In the genomic region with DNA sequence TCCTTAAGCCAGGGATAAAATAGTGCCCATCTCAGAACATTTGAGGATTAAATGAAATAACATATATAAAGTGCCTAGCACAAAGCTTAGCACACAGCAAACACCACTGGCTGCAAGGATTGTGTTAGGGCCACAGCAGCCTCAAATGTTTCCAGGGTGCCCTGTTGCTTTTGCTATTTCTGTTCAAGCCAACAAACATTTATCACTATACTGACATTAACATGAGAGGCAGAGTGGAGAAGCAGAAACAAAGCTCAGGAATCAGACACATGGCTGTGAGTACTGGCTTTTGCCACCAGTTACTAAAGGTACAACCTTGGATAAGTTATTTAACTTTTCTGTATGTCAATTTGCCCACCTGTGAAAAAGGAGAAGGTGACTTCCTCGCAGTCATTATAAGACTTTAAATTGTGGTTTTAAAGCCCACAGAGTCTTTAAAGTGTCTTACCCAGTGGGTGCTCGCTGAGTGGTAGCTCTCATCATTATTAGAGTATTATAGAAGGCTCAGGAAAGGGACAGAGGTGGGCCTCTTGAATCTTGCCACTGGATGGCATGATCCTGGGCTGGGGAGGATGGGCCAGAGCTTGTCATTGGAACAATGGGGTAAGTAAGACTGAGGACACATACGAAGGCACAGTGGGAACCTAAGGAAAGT, we compare ENCODE assay signal across 22 cellular contexts.
DNase-seq lines count a peak whose midpoint lies in the region; ATAC-seq, FAIRE-seq and TF ChIP-seq lines count a peak whose summit lies in the region.
"Had no signal": no experiment of that assay in that cellular context is flagged by ENCODE, and none has a peak within 500 bp of the region (broad histone marks: within the 10 kb centered on the region; RNA-seq: fewer than 3 reads in every experiment).

No MANE protein-coding gene starts in this region.

- TF ChIP-seq EP300 in GM12878 (IDR thresholded peaks at IDR 0.05; ENCODE audit: borderline replicate concordance in 1 of 2, control insufficient read depth in 1 of 2, low read depth in 2 of 2, low read length in 2 of 2): no peak
- TF ChIP-seq EP300 in gastroesophageal sphincter (IDR thresholded peaks at IDR 0.05): no peak

- SMC1A ChIA-PET in GM12878 (lab: Charles Lee; ENCODE audit: uncharacterized antibody, unreplicated experiment): interaction anchor here (0.7 to 2.8 kb wide), 16 partner anchors 10 to 93 kb away, joined by 3 to 21 read pairs (median 3); no protein-coding TSS in a partner anchor

- CTCF ChIA-PET in GM12878 (lab: Yijun Ruan, JAX): interaction anchor here (1.3 to 1.5 kb wide), 5 partner anchors 11 to 97 kb away, joined by 3 to 6 read pairs (median 4); no protein-coding TSS in a partner anchor
- CTCF ChIA-PET in activated naive CD4-positive, alpha-beta T cell treated with anti-CD3 and anti-CD28 coated beads, Interleukin-2, amount 10 ng/mL, durations not matched to agents 7 days and 5 days (lab: Charles Lee): interaction anchor here (1.3 kb wide), 1 partner anchor 10 kb away, joined by 3 read pairs; no protein-coding TSS in a partner anchor

- no peaks in the 10 kb centered on the region for H3K36me3 Mint-ChIP-seq in activated naive CD4-positive, alpha-beta T cell treated with anti-CD3 and anti-CD28 coated beads, Interleukin-2, amount 10 ng/mL, durations not matched to agents 7 days and 5 days
- no peaks in the 10 kb centered on the region for H3K36me3 Mint-ChIP-seq in natural killer cell treated with Interleukin-12 subunit alpha and Interleukin-12 subunit beta and Interleukin-15 and Interleukin-18, amount 100 ng/mL, for 72 hours
- H3K36me3 Mint-ChIP-seq: CD4-positive, CD25-positive, alpha-beta regulatory T cell had no signal

- H3K27me3 ChIP-seq in GM12878 (replicated peaks in 1 of 2; ENCODE audit: control insufficient read depth in 2 of 2, insufficient read depth in 2 of 2, low read length in 1 of 2) (no peaks in the 10 kb centered on the region), gastroesophageal sphincter (no peaks in the 10 kb centered on the region)
- H3K27me3 ChIP-seq: MG63 had no signal

- no peaks in the 10 kb centered on the region for H3K27me3 Mint-ChIP-seq in stimulated activated naive CD8-positive, alpha-beta T cell treated with anti-CD3 and anti-CD28 coated beads, Interleukin-15, amount 100 ng/mL, for 72 hours
- no peaks in the 10 kb centered on the region for H3K27me3 Mint-ChIP-seq in activated naive CD4-positive, alpha-beta T cell treated with anti-CD3 and anti-CD28 coated beads, Interleukin-2, amount 10 ng/mL, durations not matched to agents 7 days and 5 days
- H3K27me3 Mint-ChIP-seq in natural killer cell treated with Interleukin-12 subunit alpha and Interleukin-12 subunit beta and Interleukin-15 and Interleukin-18, amount 100 ng/mL, for 72 hours: no peaks in the 10 kb centered on the region
- H3K27me3 Mint-ChIP-seq: CD4-positive, CD25-positive, alpha-beta regulatory T cell had no signal

- no peaks in the 10 kb centered on the region for H3K4me1 ChIP-seq in GM12878 (ENCODE audit: control insufficient read depth, insufficient read depth, low read length)
- H3K4me1 ChIP-seq in gastroesophageal sphincter: no peaks in the 10 kb centered on the region

- no peaks in the 10 kb centered on the region for H3K79me2 ChIP-seq in GM12878 (ENCODE audit: control insufficient read depth, insufficient read depth, low read length)

- no peaks in the 10 kb centered on the region for H4K20me1 ChIP-seq in GM12878 (ENCODE audit: control insufficient read depth, insufficient read depth)

- no peak overlapping the region for H3K4me3 Mint-ChIP-seq in stimulated activated naive CD8-positive, alpha-beta T cell treated with anti-CD3 and anti-CD28 coated beads, Interleukin-15, amount 100 ng/mL, for 72 hours
- H3K4me3 Mint-ChIP-seq in activated naive CD4-positive, alpha-beta T cell treated with anti-CD3 and anti-CD28 coated beads, Interleukin-2, amount 10 ng/mL, durations not matched to agents 7 days and 5 days: no peak overlapping the region
- H3K4me3 Mint-ChIP-seq in natural killer cell treated with Interleukin-12 subunit alpha and Interleukin-12 subunit beta and Interleukin-15 and Interleukin-18, amount 100 ng/mL, for 72 hours: no peak overlapping the region
- H3K4me3 Mint-ChIP-seq: CD4-positive, CD25-positive, alpha-beta regulatory T cell had no signal

- ATAC-seq in stimulated activated naive CD8-positive, alpha-beta T cell treated with anti-CD3 and anti-CD28 coated beads, Interleukin-15, amount 100 ng/mL, for 72 hours: peak; percentile 75
- ATAC-seq in stimulated activated naive CD8-positive, alpha-beta T cell treated with anti-CD3 and anti-CD28 coated beads, Interleukin-15, Interleukin-2, amounts not matched to agents 100 U/mL and 50 U/mL, for 24 hours: no peak
- peak; percentile 82 for ATAC-seq in HG02610 (IDR thresholded peaks at IDR 0.05; ENCODE audit: unreplicated experiment)
- peak; percentile 86 for ATAC-seq in GM12878
- ATAC-seq in natural killer cell treated with Interleukin-12 subunit alpha and Interleukin-12 subunit beta and Interleukin-15 and Interleukin-18, amount 100 ng/mL, for 72 hours: no peak
- no peak for ATAC-seq in gastroesophageal sphincter
- ATAC-seq: HCT116, HepG2, K562 had no signal

- no peak overlapping the region for H3K4me3 ChIP-seq in GM12878
- H3K4me3 ChIP-seq in gastroesophageal sphincter: no peak overlapping the region
- H3K4me3 ChIP-seq: K562, MG63 had no signal

- RAD21 ChIA-PET in GM12878 (lab: Charles Lee; ENCODE audit: unreplicated experiment): interaction anchor here (0.7 to 1.5 kb wide), 8 partner anchors 10 to 95 kb away, joined by 3 to 6 read pairs (median 4); no protein-coding TSS in a partner anchor

- no peak overlapping the region for H3K4me2 ChIP-seq in GM12878 (ENCODE audit: control insufficient read depth, insufficient read depth)

- no peak overlapping the region for H3K27ac Mint-ChIP-seq in stimulated activated naive CD8-positive, alpha-beta T cell treated with anti-CD3 and anti-CD28 coated beads, Interleukin-15, amount 100 ng/mL, for 72 hours
- H3K27ac Mint-ChIP-seq in activated naive CD4-positive, alpha-beta T cell treated with anti-CD3 and anti-CD28 coated beads, Interleukin-2, amount 10 ng/mL, durations not matched to agents 7 days and 5 days: no peak overlapping the region
- no peak overlapping the region for H3K27ac Mint-ChIP-seq in natural killer cell treated with Interleukin-12 subunit alpha and Interleukin-12 subunit beta and Interleukin-15 and Interleukin-18, amount 100 ng/mL, for 72 hours

- TF ChIP-seq CTCF in GM12878 (IDR thresholded peaks at IDR 0.05 in 2 of 3, conservative IDR thresholded peaks at IDR 0.05 in 1 of 3; ENCODE audit: control insufficient read depth in 2 of 3, extremely low read depth in 1 of 3, insufficient read depth in 1 of 3, low read depth in 3 of 3, low read length in 3 of 3): no peak
- TF ChIP-seq CTCF in gastroesophageal sphincter (IDR thresholded peaks at IDR 0.05): no peak

- H3K36me3 ChIP-seq in GM12878 (ENCODE audit: control insufficient read depth in 2 of 2, insufficient read depth in 2 of 2, low read length in 1 of 2): no peaks in the 10 kb centered on the region
- H3K36me3 ChIP-seq in gastroesophageal sphincter: no peaks in the 10 kb centered on the region
- H3K36me3 ChIP-seq: MG63 had no signal

- H3K27ac ChIP-seq in GM12878 (ENCODE audit: control insufficient read depth, insufficient read depth): no peak overlapping the region
- H3K27ac ChIP-seq in gastroesophageal sphincter: no peak overlapping the region
- H3K27ac ChIP-seq: HL-60 had no signal

- no peak for FAIRE-seq in GM12878 (lab: Jason Lieb, UNC)
- FAIRE-seq: HepG2, K562, RCC 7860 had no signal

- no TSS peak for BruUV-seq in GM12878 (replicated peaks; lab: Mats Ljungman, UMichigan)

- H3K4me1 Mint-ChIP-seq in stimulated activated naive CD8-positive, alpha-beta T cell treated with anti-CD3 and anti-CD28 coated beads, Interleukin-15, amount 100 ng/mL, for 72 hours: peaks cover 6% of the 10 kb centered on the region
- no peaks in the 10 kb centered on the region for H3K4me1 Mint-ChIP-seq in activated naive CD4-positive, alpha-beta T cell treated with anti-CD3 and anti-CD28 coated beads, Interleukin-2, amount 10 ng/mL, durations not matched to agents 7 days and 5 days
- peaks cover 0 to 10% of the 10 kb centered on the region in 2 donors for H3K4me1 Mint-ChIP-seq in natural killer cell treated with Interleukin-12 subunit alpha and Interleukin-12 subunit beta and Interleukin-15 and Interleukin-18, amount 100 ng/mL, for 72 hours (ENCODE audit: low read depth in 2 of 2)

- no peak for DNase-seq in stimulated activated naive CD8-positive, alpha-beta T cell treated with anti-CD3 and anti-CD28 coated beads, Interleukin-15, amount 100 ng/mL, for 72 hours
- no peak for DNase-seq in stimulated activated naive CD8-positive, alpha-beta T cell treated with anti-CD3 and anti-CD28 coated beads, Interleukin-15, Interleukin-2, amounts not matched to agents 100 U/mL and 50 U/mL, for 24 hours
- no peak for DNase-seq in GM12878 (ENCODE audit: low read depth, low spot score)
- no peak for DNase-seq in activated naive CD4-positive, alpha-beta T cell treated with anti-CD3 and anti-CD28 coated beads, Interleukin-2, amount 10 ng/mL, durations not matched to agents 7 days and 5 days
- no peak for DNase-seq in natural killer cell treated with Interleukin-12 subunit alpha and Interleukin-12 subunit beta and Interleukin-15 and Interleukin-18, amount 100 ng/mL, for 72 hours (ENCODE audit: low spot score)
- DNase-seq: CD4-positive, CD25-positive, alpha-beta regulatory T cell; EL; GF-D8; GOT3; MG63; NCI-H1417; NCI-H1694 treated with DMSO at 0.1 percent for 48 hours; NCI-H446 treated with DMSO at 0.1 percent for 48 hours; NCI-H526 treated with DMSO at 0.1 percent for 48 hours; OCI-M1 had no signal

- intact Hi-C loops in GM12878 (cut with micrococcal nuclease; ENCODE audit: unreplicated experiment): no loop called here

- TF ChIP-seq POLR2A in GM12878 (IDR thresholded peaks at IDR 0.05; ENCODE audit: low read depth, low read length): no peak
- TF ChIP-seq POLR2A in gastroesophageal sphincter (IDR thresholded peaks at IDR 0.05): no peak

- POLR2A ChIA-PET in GM12878 (lab: Charles Lee): interaction anchor here (0.9 to 1.0 kb wide), 2 partner anchors 33 to 39 kb away, joined by 3 to 7 read pairs; no protein-coding TSS in a partner anchor

- H3K9me3 ChIP-seq in GM12878 (replicated peaks; ENCODE audit: control insufficient read depth, insufficient read depth, low read length) (no peaks in the 10 kb centered on the region), gastroesophageal sphincter (no peaks in the 10 kb centered on the region)
- H3K9me3 ChIP-seq: MG63 had no signal

- no peak overlapping the region for H3K9ac ChIP-seq in GM12878 (ENCODE audit: control insufficient read depth, insufficient read depth, low read length)

- H3K9me3 Mint-ChIP-seq in stimulated activated naive CD8-positive, alpha-beta T cell treated with anti-CD3 and anti-CD28 coated beads, Interleukin-15, amount 100 ng/mL, for 72 hours: peaks cover 0 to 5% of the 10 kb centered on the region in 2 donors
- H3K9me3 Mint-ChIP-seq in activated naive CD4-positive, alpha-beta T cell treated with anti-CD3 and anti-CD28 coated beads, Interleukin-2, amount 10 ng/mL, durations not matched to agents 7 days and 5 days: no peaks in the 10 kb centered on the region
- no peaks in the 10 kb centered on the region for H3K9me3 Mint-ChIP-seq in natural killer cell treated with Interleukin-12 subunit alpha and Interleukin-12 subunit beta and Interleukin-15 and Interleukin-18, amount 100 ng/mL, for 72 hours

- no peak for TF ChIP-seq RAD21 in GM12878 (IDR thresholded peaks at IDR 0.05; ENCODE audit: insufficient read depth, low read depth, low read length)

- H2AFZ ChIP-seq in GM12878 (ENCODE audit: control insufficient read depth, low read depth, low read length): no peak overlapping the region

- WGBS in GM12878 (ENCODE audit: insufficient coverage, insufficient replicate concordance, low lambda C conversion rate, missing lambda C conversion rate): 30% methylated on average over 3 of the region's 3 CpGs
- WGBS in gastroesophageal sphincter (ENCODE audit: low coverage in 1 of 2), 2 donors: 76 to 85% methylated on average over 2 to 3 of the region's 3 CpGs

- in situ Hi-C loops in GM12878 (cut with MboI): no loop called here

Comparison
In these comparisons a context has a peak if more than half of its experiments do, and no peak if none do; other contexts are left out.
1. ATAC-seq: peak in stimulated activated naive CD8-positive, alpha-beta T cell treated with anti-CD3 and anti-CD28 coated beads, Interleukin-15, amount 100 ng/mL, for 72 hours (single experiment), HG02610 (single experiment) and GM12878 (single experiment); none in stimulated activated naive CD8-positive, alpha-beta T cell treated with anti-CD3 and anti-CD28 coated beads, Interleukin-15, Interleukin-2, amounts not matched to agents 100 U/mL and 50 U/mL, for 24 hours (single experiment), natural killer cell treated with Interleukin-12 subunit alpha and Interleukin-12 subunit beta and Interleukin-15 and Interleukin-18, amount 100 ng/mL, for 72 hours (0 of 2) and gastroesophageal sphincter (single experiment).